ENCODE assay signal across 20 cellular contexts in the genomic region with DNA sequence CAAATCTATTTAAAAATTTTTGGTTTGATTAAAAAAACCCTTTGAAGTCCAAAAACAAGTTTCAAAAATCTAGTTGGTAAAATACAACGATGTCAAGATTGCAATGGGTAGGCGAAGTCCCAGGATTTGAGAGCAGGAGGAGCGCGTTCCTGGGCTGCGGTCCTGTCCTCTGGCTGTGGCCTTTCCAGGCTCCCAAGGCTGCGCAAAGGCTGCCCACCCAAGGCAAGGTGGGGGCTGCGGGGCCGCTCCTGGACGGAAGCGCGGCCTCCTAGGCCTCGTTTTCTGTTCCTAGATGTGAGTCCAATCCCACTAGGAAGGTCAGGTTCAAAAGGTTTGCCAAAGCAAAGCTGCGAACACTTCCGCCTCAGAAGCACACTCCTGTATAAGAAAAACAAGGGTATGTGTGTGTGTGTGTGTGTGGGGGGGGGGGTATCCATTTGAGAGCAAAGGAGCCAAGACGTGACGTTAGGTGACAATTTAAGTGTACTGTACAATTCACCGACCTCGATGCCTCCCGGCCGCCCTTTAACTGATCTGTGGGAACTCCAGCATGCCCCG. TPM values are rescaled to one million over a fixed set of nuclear protein-coding genes. Genes with fewer than 3 reads are reported as not detected.
A peak's percentile ranks its signal among the peaks of the same experiment; 100 is the strongest.
DNase-seq lines count a peak whose midpoint lies in the region; ATAC-seq, FAIRE-seq and TF ChIP-seq lines count a peak whose summit lies in the region.
"Had no signal": no experiment of that assay in that cellular context is flagged by ENCODE, and none has a peak within 500 bp of the region (broad histone marks: within the 10 kb centered on the region; RNA-seq: fewer than 3 reads in every experiment).

No MANE protein-coding gene starts in this region.

- peak overlapping the region; percentile 39 to 56 for H3K4me2 ChIP-seq in H1 (ENCODE audit: insufficient read depth in 1 of 2, low read depth in 2 of 2, low read length in 2 of 2)

- no peak for TF ChIP-seq EP300 in H1 (IDR thresholded peaks at IDR 0.05; ENCODE audit: borderline replicate concordance in 1 of 2, low read depth in 2 of 2, low read length in 2 of 2)

- no peak overlapping the region for H3K56ac ChIP-seq in H1 (replicated peaks; ENCODE audit: insufficient read length, low read depth, low read length)

- no peak overlapping the region for H3K9ac ChIP-seq in H1 (replicated peaks in 1 of 4; ENCODE audit: extremely low read depth in 1 of 4, low read depth in 3 of 4, low read length in 3 of 4)

- H3K18ac ChIP-seq in H1 (ENCODE audit: extremely low read depth, low read length) = no peak overlapping the region; the same call in 1 of the 2 replicates

- H3K36me3 ChIP-seq in left ventricle myocardium inferior (no peaks in the 10 kb centered on the region), H1 (ENCODE audit: control insufficient read depth in 2 of 4, insufficient read depth in 4 of 4, low read length in 3 of 4) (no peaks in the 10 kb centered on the region), lower lobe of right lung (no peaks in the 10 kb centered on the region), thoracic aorta (no peaks in the 10 kb centered on the region)
- H3K36me3 ChIP-seq: ascending aorta, vagina had no signal

- H2BK20ac ChIP-seq in H1 (ENCODE audit: low read length) = no peak overlapping the region

- no peak overlapping the region for H2BK120ac ChIP-seq in H1 (replicated peaks; ENCODE audit: low read depth, low read length)

- H3K27me3 ChIP-seq in left ventricle myocardium inferior (ENCODE audit: low read depth) (peaks cover 78% of the 10 kb centered on the region), H1 (replicated peaks in 1 of 4; ENCODE audit: control insufficient read depth in 3 of 4, extremely low read depth in 1 of 4, insufficient read depth in 3 of 4, low read length in 3 of 4) (peaks cover 0 to under 1% (median 0%) of the 10 kb centered on the region in 4 experiments; a peak in 1 of 7 replicates), lower lobe of right lung (ENCODE audit: low read depth) (peaks cover 17% of the 10 kb centered on the region), thoracic aorta (replicated peaks; ENCODE audit: insufficient read depth) (no peaks in the 10 kb centered on the region)
- H3K27me3 ChIP-seq: vagina had no signal

- no peaks in the 10 kb centered on the region for H3K79me2 ChIP-seq in H1 (ENCODE audit: control insufficient read depth in 1 of 2, insufficient read depth in 2 of 2, low read length in 2 of 2)

- no peak for TF ChIP-seq POLR2A in H1 (IDR thresholded peaks at IDR 0.05; ENCODE audit: control extremely low read depth in 1 of 2, low read depth in 2 of 2, low read length in 2 of 2)

- ATAC-seq in Right ventricle myocardium inferior (no peak), lower lobe of right lung (peak in 1 of 2 donors; percentile 55), thoracic aorta (ENCODE audit: insufficient number of reproducible peaks, low FRiP score, low read depth) (no peak), HG03442 (IDR thresholded peaks at IDR 0.05; ENCODE audit: unreplicated experiment) (no peak)
- ATAC-seq: A549; effector memory CD8-positive, alpha-beta T cell had no signal

- FAIRE-seq in H1 (lab: Jason Lieb, UNC) = no peak
- FAIRE-seq: A549 had no signal

- H3K14ac ChIP-seq in H1 (ENCODE audit: insufficient read length) = no peak overlapping the region

- peaks cover 2% of the 10 kb centered on the region; the same call in 1 of the 2 replicates for H3K23me2 ChIP-seq in H1 (ENCODE audit: low read depth, low read length)

- H3K27ac ChIP-seq in left ventricle myocardium inferior (replicated peaks) (no peak overlapping the region), H1 (ENCODE audit: low read depth, low read length) (no peak overlapping the region), lower lobe of right lung (peak overlapping the region; percentile 10), thoracic aorta (no peak overlapping the region)
- H3K27ac ChIP-seq: A549, ascending aorta, vagina had no signal

- no peak overlapping the region for H3K23ac ChIP-seq in H1 (ENCODE audit: insufficient read length)

- no peak for TF ChIP-seq RAD21 in H1 (IDR thresholded peaks at IDR 0.05 in 1 of 2, conservative IDR thresholded peaks at IDR 0.05 in 1 of 2; ENCODE audit: low read depth in 2 of 2, low read length in 2 of 2)

- POLR2A ChIA-PET in H1 (lab: Charles Lee; ENCODE audit: partially characterized antibody) = interaction anchor here (1.0 to 1.4 kb wide), 2 partner anchors 8 to 29 kb away, joined by 3 to 5 read pairs; partner anchors contain the start of gene RUSF1
- POLR2A ChIA-PET in GM10248 (lab: Yijun Ruan, JAX) = no interaction called here

- no peaks in the 10 kb centered on the region for H4K20me1 ChIP-seq in H1 (replicated peaks in 1 of 2; ENCODE audit: control insufficient read depth in 1 of 2, insufficient read depth in 2 of 2, low read length in 2 of 2)

- H3K79me1 ChIP-seq in H1 (ENCODE audit: low read depth, low read length) = no peaks in the 10 kb centered on the region

- TF ChIP-seq CTCF in left ventricle myocardium inferior (IDR thresholded peaks at IDR 0.05; ENCODE audit: borderline replicate concordance) (no peak), H1 (IDR thresholded peaks at IDR 0.05; ENCODE audit: control extremely low read depth in 1 of 3, insufficient read depth in 1 of 3, low read depth in 1 of 3, low read length in 3 of 3) (no peak), lower lobe of right lung (IDR thresholded peaks at IDR 0.05) (no peak), thoracic aorta (IDR thresholded peaks at IDR 0.05) (no peak), GM10248 (IDR thresholded peaks at IDR 0.05; ENCODE audit: control extremely low read depth, extremely low read depth, low read depth, missing control alignments) (no peak)

- H4K5ac ChIP-seq in H1 (ENCODE audit: insufficient read length, low read depth, low read length) = no peak overlapping the region

- peak overlapping the region; percentile 66 for H3K4me3 ChIP-seq in left ventricle myocardium inferior
- H3K4me3 ChIP-seq in H1 (ENCODE audit: extremely low read depth in 1 of 4, insufficient read depth in 2 of 4, low read depth in 3 of 4, low read length in 4 of 4) = peak overlapping the region in 3 of 4 experiments; percentile 21 to 55 (median 32); a peak in 5 of 8 replicates
- H3K4me3 ChIP-seq in lower lobe of right lung = peak overlapping the region; percentile 52
- peak overlapping the region; percentile 51 for H3K4me3 ChIP-seq in thoracic aorta
- H3K4me3 ChIP-seq: A549 had no signal

- H2BK5ac ChIP-seq in H1 (ENCODE audit: low read depth, low read length) = no peak overlapping the region

- H3K9me3 ChIP-seq in left ventricle myocardium inferior (replicated peaks) (no peaks in the 10 kb centered on the region), H1 (ENCODE audit: insufficient read depth in 2 of 2, low read depth in 1 of 2, low read length in 1 of 2) (peaks cover 11 to 23% of the 10 kb centered on the region in 2 experiments), lower lobe of right lung (no peaks in the 10 kb centered on the region), thoracic aorta (no peaks in the 10 kb centered on the region)
- H3K9me3 ChIP-seq: ascending aorta, vagina had no signal

- intact Hi-C loops in left ventricle myocardium inferior (cut with micrococcal nuclease) (no loop called here), Right ventricle myocardium inferior (cut with DNase I) (no loop called here), lower lobe of right lung (cut with DNase I) (no loop called here)

- 80% methylated on average over 16 of the region's 21 CpGs; no CpG with 5 or more reads in 1 of the 2 experiments for WGBS in H1 (ENCODE audit: extremely low coverage in 1 of 2, insufficient coverage in 1 of 2, insufficient read length in 1 of 2, insufficient replicate concordance in 2 of 2, low coverage in 1 of 2, low lambda C conversion rate in 2 of 2, missing lambda C conversion rate in 1 of 2), 2 experiments

- H3K4ac ChIP-seq in H1 (replicated peaks; ENCODE audit: insufficient read length, low read depth, low read length) = no peak overlapping the region

- H4K91ac ChIP-seq in H1 (replicated peaks; ENCODE audit: insufficient read length, low read length) = no peak overlapping the region

- CTCF ChIA-PET in H1 (lab: Charles Lee; ENCODE audit: partially characterized antibody) (interaction anchor here (0.9 kb wide), 1 partner anchor 43 kb away, joined by 3 read pairs; no protein-coding TSS in a partner anchor), GM10248 (lab: Yijun Ruan, JAX) (no interaction called here)

- no peak for DNase-seq in left ventricle myocardium inferior
- DNase-seq in Right ventricle myocardium inferior (ENCODE audit: missing footprints) = no peak
- DNase-seq in H1 (ENCODE audit: low read depth in 1 of 2, low spot score in 2 of 2) = no peak
- no peak for DNase-seq in lower lobe of right lung
- no peak for DNase-seq in thoracic aorta (ENCODE audit: low spot score)
- no peak for DNase-seq in GM10248 (ENCODE audit: extremely low spot score)
- no peak for DNase-seq in NCI-H345 (lab: John Stamatoyannopoulos, UW)
- DNase-seq: effector memory CD8-positive, alpha-beta T cell; islet precursor cell; stimulated activated CD4-positive, alpha-beta T cell treated with anti-CD3 and anti-CD28 coated beads, Interleukin-4, amount 100 ng/mL, for 4 hours; SW 1271 had no signal

- H2AK5ac ChIP-seq in H1 (ENCODE audit: low read depth, low read length) = no peak overlapping the region

- H2AFZ ChIP-seq in H1 (ENCODE audit: low read length) = no peak overlapping the region

- H2BK15ac ChIP-seq in H1 (ENCODE audit: low read length) = no peak overlapping the region

- H4K8ac ChIP-seq in H1 (ENCODE audit: extremely low read depth, insufficient read depth, low read length) = peak overlapping the region; percentile 35; the same call in 1 of the 2 replicates

- no peak overlapping the region for H2BK12ac ChIP-seq in H1 (ENCODE audit: low read depth, low read length)

- H3K4me1 ChIP-seq in left ventricle myocardium inferior (peaks cover 7% of the 10 kb centered on the region), H1 (replicated peaks in 1 of 4; ENCODE audit: control insufficient read depth in 3 of 4, insufficient read depth in 4 of 4, low read length in 3 of 4) (no peaks in the 10 kb centered on the region), lower lobe of right lung (no peaks in the 10 kb centered on the region), thoracic aorta (ENCODE audit: control insufficient read depth in 1 of 2, low read depth in 2 of 2) (peaks cover 4 to 5% of the 10 kb centered on the region in 2 donors)
- H3K4me1 ChIP-seq: A549, ascending aorta had no signal

RNA-seq across cellular contexts. Expression of gene AHSP, which starts 9.2 kb away (rescaled TPM):
- not detected for total RNA-seq in left ventricle myocardium inferior
- total RNA-seq in Right ventricle myocardium inferior = not detected
- 0.91 and 1.4 TPM in 2 replicates for total RNA-seq in H1 (2021; fragmentation: NEBNext Ultra II Directional; extraction: Animal tissue kit (Norgen Biotek cat#: 25700))
- 4.8 and 15.3 TPM in 2 replicates for polyA plus RNA-seq in H1 (2011; rRNA removed)
- polyA plus RNA-seq in H1 (2011; cell fraction: cytosol; rRNA removed) = 4.2 TPM
- 13.1 TPM for polyA plus RNA-seq in H1 (2011; cell fraction: nucleus; rRNA removed)
- 5.3 to 7.0 TPM (median 6.1 TPM) in 4 replicates for polyA plus RNA-seq in H1 (2012, experiment 1 of 2)
- polyA plus RNA-seq in H1 (2012, experiment 2 of 2) = 4.5 TPM
- 11.1 TPM for polyA plus RNA-seq in H1 (2013, experiment 1 of 2)
- polyA plus RNA-seq in H1 (2013, experiment 2 of 2) = 8.3 TPM
- polyA minus RNA-seq in H1 (2011; rRNA and poly(A)+ RNA removed) = 0.88 and 2.4 TPM in 2 replicates
- polyA minus RNA-seq in H1 (2011; cell fraction: cytosol; rRNA and poly(A)+ RNA removed) = not detected
- not detected for polyA minus RNA-seq in H1 (2011; cell fraction: nucleus; rRNA and poly(A)+ RNA removed)
- not detected for total RNA-seq in lower lobe of right lung
- total RNA-seq in thoracic aorta = not detected
- total RNA-seq: activated T-helper 1 cell treated with anti-CD3 and anti-CD28 coated beads, Interleukin-12 subunit alpha, Interleukin-12 subunit beta, Interleukin-2, Interleukin-4 antibody, amounts not matched to agents 30 ng/mL and 10 ng/mL and 1 ng/mL, durations not matched to agents 14 hours and 24 hours and 36 hours; ascending aorta; chondrocyte; mesenteric fat pad; progenitor cell of endocrine pancreas; vagina had no signal
- polyA plus RNA-seq: A549, BJ had no signal

RNA-seq across cellular contexts. Expression of gene RUSF1, which starts 28.7 kb away (rescaled TPM):
- total RNA-seq in left ventricle myocardium inferior (20.6 TPM), Right ventricle myocardium inferior (19.9 TPM), lower lobe of right lung (54.9 TPM), thoracic aorta (10 to 100 TPM; 67.9 to 74.2 TPM)
- 20.3 and 22.5 TPM in 2 replicates for total RNA-seq in H1 (2021; fragmentation: NEBNext Ultra II Directional; extraction: Animal tissue kit (Norgen Biotek cat#: 25700))
- 33.7 and 53.0 TPM in 2 replicates for polyA plus RNA-seq in H1 (2011; rRNA removed)
- polyA plus RNA-seq in H1 (2011; cell fraction: cytosol; rRNA removed) = 34.5 TPM
- polyA plus RNA-seq in H1 (2011; cell fraction: nucleus; rRNA removed) = 88.5 TPM
- 19.4 to 40.1 TPM (median 32.8 TPM) in 4 replicates for polyA plus RNA-seq in H1 (2012, experiment 1 of 2)
- polyA plus RNA-seq in H1 (2012, experiment 2 of 2) = 28.2 TPM
- 32.5 TPM for polyA plus RNA-seq in H1 (2013, experiment 1 of 2)
- polyA plus RNA-seq in H1 (2013, experiment 2 of 2) = 34.6 TPM
- 27.5 and 40.1 TPM in 2 replicates for polyA minus RNA-seq in H1 (2011; rRNA and poly(A)+ RNA removed)
- 16.2 TPM for polyA minus RNA-seq in H1 (2011; cell fraction: cytosol; rRNA and poly(A)+ RNA removed)
- 41.8 TPM for polyA minus RNA-seq in H1 (2011; cell fraction: nucleus; rRNA and poly(A)+ RNA removed)

RNA-seq across cellular contexts. Expression of gene SLC5A2, which starts 54.0 kb away (rescaled TPM):
- not detected for total RNA-seq in left ventricle myocardium inferior
- not detected for total RNA-seq in Right ventricle myocardium inferior
- 0.56 and 1.1 TPM in 2 replicates for total RNA-seq in H1 (2021; fragmentation: NEBNext Ultra II Directional; extraction: Animal tissue kit (Norgen Biotek cat#: 25700))
- 4.1 and 4.4 TPM in 2 replicates for polyA plus RNA-seq in H1 (2011; rRNA removed)
- polyA plus RNA-seq in H1 (2011; cell fraction: cytosol; rRNA removed) = 2.4 TPM
- 5.1 TPM for polyA plus RNA-seq in H1 (2011; cell fraction: nucleus; rRNA removed)
- polyA plus RNA-seq in H1 (2012, experiment 1 of 2) = 3.1 to 5.5 TPM (median 4.1 TPM) in 4 replicates
- polyA plus RNA-seq in H1 (2012, experiment 2 of 2) = 2.7 TPM
- 1.0 TPM for polyA plus RNA-seq in H1 (2013, experiment 1 of 2)
- polyA plus RNA-seq in H1 (2013, experiment 2 of 2) = 0.77 TPM
- 1.4 and 1.8 TPM in 2 replicates for polyA minus RNA-seq in H1 (2011; rRNA and poly(A)+ RNA removed)
- polyA minus RNA-seq in H1 (2011; cell fraction: cytosol; rRNA and poly(A)+ RNA removed) = 0.81 TPM
- polyA minus RNA-seq in H1 (2011; cell fraction: nucleus; rRNA and poly(A)+ RNA removed) = 5.9 TPM
- 2.0 TPM for total RNA-seq in lower lobe of right lung
- total RNA-seq in thoracic aorta = under 1 TPM in 1 of 2 donors, not detected in 1; 0.85 TPM
- total RNA-seq: activated T-helper 1 cell treated with anti-CD3 and anti-CD28 coated beads, Interleukin-12 subunit alpha, Interleukin-12 subunit beta, Interleukin-2, Interleukin-4 antibody, amounts not matched to agents 30 ng/mL and 10 ng/mL and 1 ng/mL, durations not matched to agents 14 hours and 24 hours and 36 hours; chondrocyte; mesenteric fat pad; vagina had no signal
- polyA plus RNA-seq: BJ had no signal
